9 cellular contexts compared by ENCODE assay signal in genomic region chr21:31098576-31099005, GRCh38.
DNase-seq lines count a peak whose midpoint lies in the region; ATAC-seq and TF ChIP-seq lines count a peak whose summit lies in the region.
"Had no signal": no experiment of that assay in that cellular context is flagged by ENCODE, and none has a peak within 500 bp of the region (broad histone marks: within the 10 kb centered on the region; RNA-seq: fewer than 3 reads in every experiment).

No MANE protein-coding gene starts in this region.

- DNase-seq in ELF-1 (ENCODE audit: low read depth, low spot score) (peak; percentile 79), NCI-H446 (lab: John Stamatoyannopoulos, UW) (peak; percentile 37 to 76), cerebellar cortex (ENCODE audit: low spot score) (peak; percentile 80), right lobe of liver (peak; percentile 66 to 75 (median 72))
- peak; percentile 57 for DNase-seq in stimulated activated CD8-positive, alpha-beta memory T cell treated with anti-CD3 and anti-CD28 coated beads, Interleukin-12 subunit alpha, Interleukin-12 subunit beta, amount 100 ng/mL, for 1 hour (ENCODE audit: low read depth)

- H3K4me3 ChIP-seq in right lobe of liver = no peak overlapping the region

- H3K27ac ChIP-seq in right lobe of liver = no peak overlapping the region
- H3K27ac ChIP-seq: epithelial cell of prostate had no signal

- TF ChIP-seq POLR2A in right lobe of liver (IDR thresholded peaks at IDR 0.05) = no peak

- no peaks in the 10 kb centered on the region for H3K27me3 ChIP-seq in right lobe of liver

- no peaks in the 10 kb centered on the region for H3K36me3 ChIP-seq in right lobe of liver

- peak; percentile 78 to 80 (median 80) for TF ChIP-seq CTCF in right lobe of liver (IDR thresholded peaks at IDR 0.05)

- intact Hi-C loops in right lobe of liver (cut with DNase I) = loop anchor here in 1 of 2 donors (10.0 kb wide), 1 partner anchor 86 kb away; no protein-coding TSS in a partner anchor

- WGBS in right lobe of liver (ENCODE audit: insufficient coverage, low coverage, low lambda C conversion rate, missing lambda C conversion rate) = 7% methylated on average over 23 of the region's 23 CpGs

- ATAC-seq in HG02884 (IDR thresholded peaks at IDR 0.05; ENCODE audit: unreplicated experiment) = peak; percentile 81
- ATAC-seq in activated CD4-positive, CD25-positive, alpha-beta regulatory T cell treated with anti-CD3 and anti-CD28 coated beads, Interleukin-2, amount 50 U/mL, for 24 hours = peak; percentile 73 to 83
- ATAC-seq in right lobe of liver = peak; percentile 91 to 97 (median 95)
- no peak for ATAC-seq in GM18858 (IDR thresholded peaks at IDR 0.05; ENCODE audit: unreplicated experiment)

- no peaks in the 10 kb centered on the region for H3K9me3 ChIP-seq in right lobe of liver

- H3K4me1 ChIP-seq in right lobe of liver = no peaks in the 10 kb centered on the region
